In the genomic region with DNA sequence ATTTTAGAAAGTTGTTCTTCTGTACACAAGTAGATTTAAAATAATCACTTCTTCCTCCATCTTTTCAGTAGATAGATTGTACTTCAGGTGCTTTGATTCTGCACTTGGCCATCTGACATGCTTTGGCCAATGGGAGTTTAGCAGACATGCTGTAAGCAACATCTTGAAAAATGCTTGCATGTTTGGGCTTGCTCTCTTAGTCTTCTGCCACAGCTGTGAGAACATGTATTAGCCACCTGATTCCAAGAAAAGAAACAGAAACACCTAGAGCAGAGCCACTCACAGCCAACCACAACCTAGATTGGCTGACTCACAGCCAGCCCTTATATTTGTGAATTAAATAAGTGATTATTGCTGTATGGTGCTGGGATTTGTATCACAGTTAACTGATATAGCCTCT, we compare ENCODE assay signal across 11 cellular contexts.
DNase-seq lines count a peak whose midpoint lies in the region; ATAC-seq lines count a peak whose summit lies in the region.
"Had no signal": no experiment of that assay in that cellular context is flagged by ENCODE, and none has a peak within 500 bp of the region (broad histone marks: within the 10 kb centered on the region; RNA-seq: fewer than 3 reads in every experiment).

No MANE protein-coding gene starts in this region.

- H3K4me3 ChIP-seq in HAP-1, result no peak overlapping the region
- H3K4me3 ChIP-seq: uterus had no signal

- ATAC-seq in HG02763 (IDR thresholded peaks at IDR 0.05; ENCODE audit: unreplicated experiment) (peak; percentile 99), HG03571 (IDR thresholded peaks at IDR 0.05; ENCODE audit: unreplicated experiment) (peak; percentile 85)

- H3K27me3 ChIP-seq in HAP-1 (ENCODE audit: low read depth), result peaks cover 2% of the 10 kb centered on the region; the same call in 1 of the 2 replicates
- H3K27me3 ChIP-seq: uterus had no signal

- H3K9me3 ChIP-seq in HAP-1, result no peaks in the 10 kb centered on the region
- H3K9me3 ChIP-seq: uterus had no signal

- peak; percentile 4 for DNase-seq in stimulated activated CD4-positive, alpha-beta T cell treated with anti-CD3 and anti-CD28 coated beads, Interleukin-1b, Interleukin-23, amount 100 ng/mL, for 48 hours
- no peak for DNase-seq in stimulated activated CD4-positive, alpha-beta T cell treated with anti-CD3 and anti-CD28 coated beads, Interleukin-2, amount 100 ng/mL, for 24 hours
- DNase-seq in cerebellar nuclear complex (lab: John Stamatoyannopoulos, UW) (no peak), H4 (ENCODE audit: low spot score) (no peak), HAP-1 (ENCODE audit: low spot score in 2 of 2) (no peak), amniotic stem cell (lab: John Stamatoyannopoulos, UW) (no peak)
- DNase-seq: naive B cell; stimulated activated CD4-positive, alpha-beta T cell treated with anti-CD3 and anti-CD28 coated beads, Interleukin-4, amount 100 ng/mL, for 4 hours; uterus had no signal

- H3K36me3 ChIP-seq in HAP-1 (replicated peaks), result no peaks in the 10 kb centered on the region
- H3K36me3 ChIP-seq: uterus had no signal

- in situ Hi-C loops in HAP-1 (cut with MboI; ENCODE audit: low sequenced_read_pairs), result no loop called here

- peaks cover 7% of the 10 kb centered on the region for H3K4me1 ChIP-seq in HAP-1
- H3K4me1 ChIP-seq: uterus had no signal
